In genomic region chr12:50542448-50542847, GRCh38 we compare ENCODE assay signal across 10 cellular contexts. TPM values are rescaled to one million over a fixed set of nuclear protein-coding genes. Genes with fewer than 3 reads are reported as not detected.
DNase-seq lines count a peak whose midpoint lies in the region; ATAC-seq and TF ChIP-seq lines count a peak whose summit lies in the region.
"Had no signal": no experiment of that assay in that cellular context is flagged by ENCODE, and none has a peak within 500 bp of the region (broad histone marks: within the 10 kb centered on the region; RNA-seq: fewer than 3 reads in every experiment).

No MANE protein-coding gene starts in this region.

- peak overlapping the region; percentile 98 for H3K27ac ChIP-seq in mammary epithelial cell (ENCODE audit: insufficient read depth, low read depth, low read length)
- peak overlapping the region in 19 of 21 experiments; percentile 34 to 84 (median 74) for H3K27ac ChIP-seq in skin epidermis

- CTCF ChIA-PET in activated CD4-positive, alpha-beta T cell treated with anti-CD3 and anti-CD28 coated beads for 36 hours (lab: Charles Lee) = interaction anchor here (0.7 to 3.1 kb wide), 8 partner anchors 10 to 96 kb away, joined by 3 to 12 read pairs (median 6); partner anchors contain the start of gene DIP2B
- CTCF ChIA-PET in mammary epithelial cell (lab: Charles Lee; ENCODE audit: low non-redundant PET) = no interaction called here

- no peak for TF ChIP-seq CTCF in mammary epithelial cell (conservative IDR thresholded peaks at IDR 0.05 in 1 of 2, IDR thresholded peaks at IDR 0.05 in 1 of 2; ENCODE audit: extremely low read depth in 1 of 2, insufficient read depth in 1 of 2, low read depth in 1 of 2, low read length in 2 of 2)

- no TSS peak for BruUV-seq in mammary epithelial cell (replicated peaks; lab: Mats Ljungman, UMichigan)

- peak overlapping the region; percentile 38 for H3K4me2 ChIP-seq in mammary epithelial cell (ENCODE audit: insufficient read depth, low read depth, low read length)

- H3K9ac ChIP-seq in mammary epithelial cell (ENCODE audit: insufficient read depth, low read length) = peak overlapping the region; percentile 76

- no peaks in the 10 kb centered on the region for H3K27me3 ChIP-seq in mammary epithelial cell (ENCODE audit: insufficient read depth, low read length)

- POLR2A ChIA-PET in activated CD4-positive, alpha-beta T cell treated with anti-CD3 and anti-CD28 coated beads for 36 hours (lab: Charles Lee) = interaction anchor here (0.6 to 2.2 kb wide), 6 partner anchors 10 to 375 kb away, joined by 3 to 24 read pairs (median 8); partner anchors contain the start of gene CERS5

- DNase-seq in activated CD4-positive, alpha-beta T cell treated with anti-CD3 and anti-CD28 coated beads for 36 hours = peak; percentile 59
- no peak for DNase-seq in activated CD4-positive, alpha-beta T cell treated with anti-CD3 and anti-CD28 coated beads, Interleukin-2, amount 50 U/mL, for 4 hours
- DNase-seq in NCI-H748 treated with DMSO at 0.1 percent for 48 hours (lab: John Stamatoyannopoulos, UW) (peak; percentile 62), mammary epithelial cell (peak; percentile 99), HuH-7 (ENCODE audit: low spot score) (no peak), Kasumi-1 (lab: John Stamatoyannopoulos, UW) (no peak)
- DNase-seq: NCI-H446 had no signal

- H3K4me1 ChIP-seq in mammary epithelial cell (ENCODE audit: insufficient read depth, low read length) = peaks cover 38% of the 10 kb centered on the region

- 14% methylated on average over 1 of the region's 1 CpG for WGBS in mammary epithelial cell (ENCODE audit: low coverage, missing lambda C conversion rate)

- H2AFZ ChIP-seq in mammary epithelial cell (ENCODE audit: low read depth, low read length) = no peak overlapping the region

- no peaks in the 10 kb centered on the region for H3K36me3 ChIP-seq in mammary epithelial cell (ENCODE audit: insufficient read depth, low read length)

- no peak overlapping the region for H3K4me3 Mint-ChIP-seq in activated CD4-positive, alpha-beta T cell treated with anti-CD3 and anti-CD28 coated beads for 36 hours

- ATAC-seq in activated CD4-positive, alpha-beta T cell treated with anti-CD3 and anti-CD28 coated beads for 36 hours = peak; percentile 98
- no peak for ATAC-seq in HG02798 (IDR thresholded peaks at IDR 0.05; ENCODE audit: poor library complexity, unreplicated experiment)

- H4K20me1 ChIP-seq in mammary epithelial cell (ENCODE audit: insufficient read depth, low read length) = no peaks in the 10 kb centered on the region

- dilution Hi-C loops in mammary epithelial cell (cut with HindIII; ENCODE audit: low sequenced_read_pairs) = no loop called here

- H3K4me1 Mint-ChIP-seq in activated CD4-positive, alpha-beta T cell treated with anti-CD3 and anti-CD28 coated beads for 36 hours = peaks cover 61% of the 10 kb centered on the region

- intact Hi-C loops in activated CD4-positive, alpha-beta T cell treated with anti-CD3 and anti-CD28 coated beads for 36 hours (cut with DNase I, micrococcal nuclease) = loop anchor here (1.0 to 2.0 kb wide), 7 partner anchors 10 to 78 kb away; no protein-coding TSS in a partner anchor
- intact Hi-C loops in mammary epithelial cell (cut with micrococcal nuclease) = loop anchor here (1.0 to 2.0 kb wide), 3 partner anchors 10 to 72 kb away; partner anchors contain the start of gene DIP2B

- in situ Hi-C loops in mammary epithelial cell (cut with MboI; ENCODE audit: low sequenced_read_pairs in 2 of 2) = no loop called here

- H3K9me3 ChIP-seq in mammary epithelial cell (replicated peaks; ENCODE audit: insufficient read depth, low read length) = no peaks in the 10 kb centered on the region

- no peaks in the 10 kb centered on the region for H3K27me3 Mint-ChIP-seq in activated CD4-positive, alpha-beta T cell treated with anti-CD3 and anti-CD28 coated beads for 36 hours

- H3K9me3 Mint-ChIP-seq in activated CD4-positive, alpha-beta T cell treated with anti-CD3 and anti-CD28 coated beads for 36 hours (ENCODE audit: low read depth) = no peaks in the 10 kb centered on the region

- H3K4me3 ChIP-seq in mammary epithelial cell (replicated peaks in 1 of 3; ENCODE audit: insufficient read depth in 1 of 3, low read depth in 2 of 3, low read length in 3 of 3) (no peak overlapping the region), skin epidermis (no peak overlapping the region)
- H3K4me3 ChIP-seq: lung had no signal

- H3K36me3 Mint-ChIP-seq in activated CD4-positive, alpha-beta T cell treated with anti-CD3 and anti-CD28 coated beads for 36 hours (ENCODE audit: low read depth) = peaks cover 15% of the 10 kb centered on the region

- H3K79me2 ChIP-seq in mammary epithelial cell (ENCODE audit: insufficient read depth, low read length) = peaks cover 80% of the 10 kb centered on the region

- peak overlapping the region; percentile 92 for H3K27ac Mint-ChIP-seq in activated CD4-positive, alpha-beta T cell treated with anti-CD3 and anti-CD28 coated beads for 36 hours

RNA-seq across cellular contexts. Expression of gene DIP2B, which starts 37.7 kb away (rescaled TPM):
- 10 to 100 TPM; 29.2 to 29.4 TPM for total RNA-seq in activated CD4-positive, alpha-beta T cell treated with anti-CD3 and anti-CD28 coated beads for 36 hours
- total RNA-seq in mammary epithelial cell = 10 to 100 TPM; 34.8 to 98.0 TPM
- 17.1 TPM for polyA plus RNA-seq in mammary epithelial cell
- 82.0 TPM for polyA minus RNA-seq in mammary epithelial cell

Comparison
In these comparisons a context has a peak if more than half of its experiments do, and no peak if none do; other contexts are left out.
1. DNase-seq: peak in activated CD4-positive, alpha-beta T cell treated with anti-CD3 and anti-CD28 coated beads for 36 hours (single experiment), NCI-H748 treated with DMSO at 0.1 percent for 48 hours (single experiment) and mammary epithelial cell (single experiment); none in activated CD4-positive, alpha-beta T cell treated with anti-CD3 and anti-CD28 coated beads, Interleukin-2, amount 50 U/mL, for 4 hours (0 of 2), HuH-7 (single experiment) and Kasumi-1 (0 of 2).